In genomic region chr10:132433671-132434340, GRCh38 we compare ENCODE assay signal across 16 cellular contexts. TPM values are rescaled to one million over a fixed set of nuclear protein-coding genes. Genes with fewer than 3 reads are reported as not detected.
DNase-seq lines count a peak whose midpoint lies in the region; ATAC-seq and TF ChIP-seq lines count a peak whose summit lies in the region.
"Had no signal": no experiment of that assay in that cellular context is flagged by ENCODE, and none has a peak within 500 bp of the region (broad histone marks: within the 10 kb centered on the region; RNA-seq: fewer than 3 reads in every experiment).

No MANE protein-coding gene starts in this region.

- no peak overlapping the region for H3K56ac ChIP-seq in IMR-90 (ENCODE audit: extremely low read depth, insufficient read depth, low read length)

- no peaks in the 10 kb centered on the region for H3K79me1 ChIP-seq in IMR-90 (ENCODE audit: low read depth in 1 of 2, low read length in 2 of 2)

- H3K4me3 Mint-ChIP-seq in activated naive CD8-positive, alpha-beta T cell, result peak overlapping the region; percentile 47
- no peak overlapping the region for H3K4me3 Mint-ChIP-seq in activated naive CD8-positive, alpha-beta T cell treated with anti-CD3 and anti-CD28 coated beads, Interleukin-2, amount 50 U/mL, for 24 hours
- H3K4me3 Mint-ChIP-seq in activated naive CD8-positive, alpha-beta T cell treated with anti-CD3 and anti-CD28 coated beads for 36 hours, result peak overlapping the region; percentile 52
- H3K4me3 Mint-ChIP-seq in naive thymus-derived CD8-positive, alpha-beta T cell, result peak overlapping the region in 6 of 10 donors; percentile 41 to 77 (median 59)
- no peak overlapping the region for H3K4me3 Mint-ChIP-seq in Caco-2 (ENCODE audit: unreplicated experiment)
- H3K4me3 Mint-ChIP-seq: activated naive CD4-positive, alpha-beta T cell treated with anti-CD3 and anti-CD28 coated beads, Interleukin-2, amount 10 ng/mL, durations not matched to agents 7 days and 5 days had no signal

- H3K4me1 ChIP-seq in IMR-90 (ENCODE audit: control insufficient read depth, insufficient read depth, low read length) (no peaks in the 10 kb centered on the region), Caco-2 (no peaks in the 10 kb centered on the region)

- no peak overlapping the region for H3K4ac ChIP-seq in IMR-90 (ENCODE audit: low read depth, low read length)

- peak overlapping the region; percentile 81 for H2AK9ac ChIP-seq in IMR-90 (replicated peaks; ENCODE audit: low read depth, low read length, poor library complexity)

- TF ChIP-seq POLR2A in IMR-90 (IDR thresholded peaks at IDR 0.05; ENCODE audit: low read depth, low read length), result no peak

- no peak overlapping the region for H3K14ac ChIP-seq in IMR-90 (replicated peaks; ENCODE audit: low read depth, low read length)

- H3K36me3 ChIP-seq in IMR-90 (ENCODE audit: control insufficient read depth, insufficient read depth, low read length), result no peaks in the 10 kb centered on the region
- H3K36me3 ChIP-seq in Caco-2 (ENCODE audit: control insufficient read depth, insufficient read depth, low read length), result no peaks in the 10 kb centered on the region
- H3K36me3 ChIP-seq: left lung, thyroid gland had no signal

- no peak for DNase-seq in activated naive CD8-positive, alpha-beta T cell treated with anti-CD3 and anti-CD28 coated beads, Interleukin-2, amount 50 U/mL, for 24 hours
- no peak for DNase-seq in IMR-90
- no peak for DNase-seq in activated naive CD8-positive, alpha-beta T cell treated with anti-CD3 and anti-CD28 coated beads for 36 hours
- DNase-seq in naive thymus-derived CD8-positive, alpha-beta T cell, result no peak
- no peak for DNase-seq in Caco-2
- DNase-seq in NCI-H82 (lab: John Stamatoyannopoulos, UW), result no peak
- DNase-seq: COR-L47, NCI-H146, NCI-H748 treated with DMSO at 0.1 percent for 48 hours, thyroid gland had no signal

- no peak overlapping the region for H3K18ac ChIP-seq in IMR-90 (ENCODE audit: low read depth, low read length)

- CTCF ChIA-PET in IMR-90 (lab: Yijun Ruan, JAX), result no interaction called here
- CTCF ChIA-PET in Caco-2 (lab: Charles Lee), result no interaction called here

- no peaks in the 10 kb centered on the region for H3K36me3 Mint-ChIP-seq in activated naive CD8-positive, alpha-beta T cell
- no peaks in the 10 kb centered on the region for H3K36me3 Mint-ChIP-seq in activated naive CD8-positive, alpha-beta T cell treated with anti-CD3 and anti-CD28 coated beads, Interleukin-2, amount 50 U/mL, for 24 hours (ENCODE audit: low read depth)
- H3K36me3 Mint-ChIP-seq in activated naive CD8-positive, alpha-beta T cell treated with anti-CD3 and anti-CD28 coated beads for 36 hours, result no peaks in the 10 kb centered on the region
- no peaks in the 10 kb centered on the region for H3K36me3 Mint-ChIP-seq in naive thymus-derived CD8-positive, alpha-beta T cell
- H3K36me3 Mint-ChIP-seq in Caco-2 (ENCODE audit: insufficient read depth, unreplicated experiment), result no peaks in the 10 kb centered on the region
- H3K36me3 Mint-ChIP-seq: activated naive CD4-positive, alpha-beta T cell treated with anti-CD3 and anti-CD28 coated beads, Interleukin-2, amount 10 ng/mL, durations not matched to agents 7 days and 5 days had no signal

- peaks cover 5% of the 10 kb centered on the region for H3K4me1 Mint-ChIP-seq in activated naive CD8-positive, alpha-beta T cell (ENCODE audit: low read depth)
- peaks cover 7% of the 10 kb centered on the region for H3K4me1 Mint-ChIP-seq in activated naive CD8-positive, alpha-beta T cell treated with anti-CD3 and anti-CD28 coated beads, Interleukin-2, amount 50 U/mL, for 24 hours
- H3K4me1 Mint-ChIP-seq in activated naive CD8-positive, alpha-beta T cell treated with anti-CD3 and anti-CD28 coated beads for 36 hours, result no peaks in the 10 kb centered on the region
- peaks cover 9 to 18% (median 11%) of the 10 kb centered on the region in 4 donors for H3K4me1 Mint-ChIP-seq in naive thymus-derived CD8-positive, alpha-beta T cell
- no peaks in the 10 kb centered on the region for H3K4me1 Mint-ChIP-seq in Caco-2 (ENCODE audit: low read depth, unreplicated experiment)

- H3K9me1 ChIP-seq in IMR-90 (ENCODE audit: insufficient read depth, low read length), result peaks cover 6% of the 10 kb centered on the region

- H3K27me3 Mint-ChIP-seq in activated naive CD8-positive, alpha-beta T cell, result no peaks in the 10 kb centered on the region
- H3K27me3 Mint-ChIP-seq in activated naive CD8-positive, alpha-beta T cell treated with anti-CD3 and anti-CD28 coated beads, Interleukin-2, amount 50 U/mL, for 24 hours, result no peaks in the 10 kb centered on the region
- no peaks in the 10 kb centered on the region for H3K27me3 Mint-ChIP-seq in activated naive CD8-positive, alpha-beta T cell treated with anti-CD3 and anti-CD28 coated beads for 36 hours
- H3K27me3 Mint-ChIP-seq in naive thymus-derived CD8-positive, alpha-beta T cell, result no peaks in the 10 kb centered on the region
- no peaks in the 10 kb centered on the region for H3K27me3 Mint-ChIP-seq in Caco-2 (ENCODE audit: insufficient read depth, unreplicated experiment)
- H3K27me3 Mint-ChIP-seq: activated naive CD4-positive, alpha-beta T cell treated with anti-CD3 and anti-CD28 coated beads, Interleukin-2, amount 10 ng/mL, durations not matched to agents 7 days and 5 days; effector memory CD8-positive, alpha-beta T cell had no signal

- H3K4me2 ChIP-seq in IMR-90 (ENCODE audit: low read depth, low read length), result no peak overlapping the region

- H2BK15ac ChIP-seq in IMR-90 (ENCODE audit: low read depth, low read length), result no peak overlapping the region

- H3K9me3 ChIP-seq in IMR-90 (ENCODE audit: control insufficient read depth, insufficient read depth, low read length) (no peaks in the 10 kb centered on the region), Caco-2 (no peaks in the 10 kb centered on the region)
- H3K9me3 ChIP-seq: left lung, thyroid gland had no signal

- no peaks in the 10 kb centered on the region for H4K20me1 ChIP-seq in IMR-90 (ENCODE audit: insufficient read depth, low read length)

- no peak overlapping the region for H4K8ac ChIP-seq in IMR-90 (ENCODE audit: low read depth in 2 of 2, low read length in 2 of 2)

- intact Hi-C loops in IMR-90 (cut with micrococcal nuclease) (no loop called here), Caco-2 (cut with micrococcal nuclease; ENCODE audit: unreplicated experiment) (no loop called here)

- peak overlapping the region; percentile 23 for H2AFZ ChIP-seq in IMR-90 (replicated peaks; ENCODE audit: low read length, poor library complexity)

- POLR2A ChIA-PET in IMR-90 (lab: Charles Lee; ENCODE audit: unreplicated experiment), result no interaction called here
- POLR2A ChIA-PET in naive thymus-derived CD8-positive, alpha-beta T cell (lab: Charles Lee), result interaction anchor here (1.0 to 2.6 kb wide), 2 partner anchors 10 to 13 kb away, joined by 4 to 12 read pairs; no protein-coding TSS in a partner anchor
- POLR2A ChIA-PET in Caco-2 (lab: Charles Lee), result no interaction called here

- H3K27me3 ChIP-seq in IMR-90 (ENCODE audit: control insufficient read depth, insufficient read depth, low read length), result no peaks in the 10 kb centered on the region
- H3K27me3 ChIP-seq in Caco-2 (replicated peaks; ENCODE audit: control insufficient read depth, insufficient read depth, low read length), result no peaks in the 10 kb centered on the region
- H3K27me3 ChIP-seq: left lung, thyroid gland had no signal

- H3K23ac ChIP-seq in IMR-90 (ENCODE audit: low read depth, low read length), result no peak overlapping the region

- 90% methylated on average over 10 of the region's 21 CpGs; no CpG with 5 or more reads in 1 of the 2 experiments for WGBS in IMR-90 (ENCODE audit: extremely low coverage in 2 of 2, insufficient read length in 1 of 2), 2 experiments

- peak overlapping the region; percentile 28 for H3K27ac Mint-ChIP-seq in activated naive CD8-positive, alpha-beta T cell
- no peak overlapping the region for H3K27ac Mint-ChIP-seq in activated naive CD8-positive, alpha-beta T cell treated with anti-CD3 and anti-CD28 coated beads, Interleukin-2, amount 50 U/mL, for 24 hours
- peak overlapping the region; percentile 19 for H3K27ac Mint-ChIP-seq in activated naive CD8-positive, alpha-beta T cell treated with anti-CD3 and anti-CD28 coated beads for 36 hours
- peak overlapping the region in 3 of 10 donors; percentile 18 to 83 (median 61) for H3K27ac Mint-ChIP-seq in naive thymus-derived CD8-positive, alpha-beta T cell
- no peak overlapping the region for H3K27ac Mint-ChIP-seq in Caco-2 (ENCODE audit: unreplicated experiment)
- H3K27ac Mint-ChIP-seq: effector memory CD8-positive, alpha-beta T cell; T-helper 2 cell treated with Interferon-gamma antibody and Interleukin-4, amounts not matched to agents 5 μg/mL and 100 μg/mL, for 36 hours had no signal

- H3K9ac ChIP-seq in IMR-90 (ENCODE audit: low read depth, low read length), result no peak overlapping the region

- H3K4me3 ChIP-seq in IMR-90 (ENCODE audit: insufficient read depth, low read depth, low read length) (no peak overlapping the region), Caco-2 (ENCODE audit: low read depth, low read length) (no peak overlapping the region)
- H3K4me3 ChIP-seq: left lung, thyroid gland had no signal

- no peak overlapping the region for H4K5ac ChIP-seq in IMR-90 (ENCODE audit: low read depth, low read length)

- no peak for ATAC-seq in activated naive CD8-positive, alpha-beta T cell treated with anti-CD3 and anti-CD28 coated beads, Interleukin-2, amount 50 U/mL, for 24 hours
- ATAC-seq in IMR-90 (ENCODE audit: low read depth), result no peak
- no peak for ATAC-seq in naive thymus-derived CD8-positive, alpha-beta T cell
- ATAC-seq in GM21360 (IDR thresholded peaks at IDR 0.05; ENCODE audit: unreplicated experiment), result no peak

- no peaks in the 10 kb centered on the region for H3K9me3 Mint-ChIP-seq in activated naive CD8-positive, alpha-beta T cell (ENCODE audit: low read depth)
- H3K9me3 Mint-ChIP-seq in activated naive CD8-positive, alpha-beta T cell treated with anti-CD3 and anti-CD28 coated beads, Interleukin-2, amount 50 U/mL, for 24 hours, result no peaks in the 10 kb centered on the region
- no peaks in the 10 kb centered on the region for H3K9me3 Mint-ChIP-seq in activated naive CD8-positive, alpha-beta T cell treated with anti-CD3 and anti-CD28 coated beads for 36 hours
- no peaks in the 10 kb centered on the region for H3K9me3 Mint-ChIP-seq in naive thymus-derived CD8-positive, alpha-beta T cell
- no peaks in the 10 kb centered on the region for H3K9me3 Mint-ChIP-seq in Caco-2 (ENCODE audit: unreplicated experiment)
- H3K9me3 Mint-ChIP-seq: activated naive CD4-positive, alpha-beta T cell treated with anti-CD3 and anti-CD28 coated beads, Interleukin-2, amount 10 ng/mL, durations not matched to agents 7 days and 5 days; effector memory CD8-positive, alpha-beta T cell; T-helper 2 cell treated with Interferon-gamma antibody and Interleukin-4, amounts not matched to agents 5 μg/mL and 100 μg/mL, for 36 hours had no signal

- no peak for TF ChIP-seq RAD21 in IMR-90 (IDR thresholded peaks at IDR 0.05; ENCODE audit: low read length)

- BruUV-seq in IMR-90 (replicated peaks; lab: Mats Ljungman, UMichigan) (no TSS peak), Caco-2 (replicated peaks; lab: Mats Ljungman, UMichigan) (no TSS peak)

- no peak overlapping the region for H2BK20ac ChIP-seq in IMR-90 (ENCODE audit: low read depth, low read length)

- no peak for TF ChIP-seq CTCF in IMR-90 (conservative IDR thresholded peaks at IDR 0.05; ENCODE audit: low read depth, low read length)
- no peak for TF ChIP-seq CTCF in Caco-2 (IDR thresholded peaks at IDR 0.05; ENCODE audit: insufficient read depth in 1 of 2, low read depth in 1 of 2, low read length in 1 of 2, severe bottlenecking in 1 of 2, unreplicated experiment in 1 of 2)

- H2AK5ac ChIP-seq in IMR-90 (ENCODE audit: low read depth, low read length), result no peak overlapping the region

- dilution Hi-C loops in IMR-90 (cut with HindIII; ENCODE audit: low sequenced_read_pairs, unreplicated experiment), result no loop called here

- H2BK5ac ChIP-seq in IMR-90 (ENCODE audit: low read depth, low read length, poor library complexity, severe bottlenecking), result no peak overlapping the region

- in situ Hi-C loops in IMR-90 (cut with MboI; ENCODE audit: low sequenced_read_pairs), result no loop called here

- H3K27ac ChIP-seq in IMR-90 (ENCODE audit: insufficient read depth, low read length), result no peak overlapping the region
- H3K27ac ChIP-seq: thyroid gland had no signal

- no peak overlapping the region for H2BK120ac ChIP-seq in IMR-90 (ENCODE audit: low read depth, low read length)

- no peak overlapping the region for H4K91ac ChIP-seq in IMR-90 (ENCODE audit: insufficient read depth, low read depth, low read length)

RNA-seq across cellular contexts. Expression of gene PWWP2B, which starts 36.8 kb away (rescaled TPM):
- total RNA-seq in IMR-90 (2012; rRNA removed) (1.9 and 2.2 TPM in 2 replicates), Caco-2 (2022) (17.8 and 19.3 TPM in 2 replicates)
- polyA plus RNA-seq in IMR-90 (2012; rRNA removed), result 1.7 and 2.1 TPM in 2 replicates
- polyA plus RNA-seq in IMR-90 (2012; cell fraction: cytosol; rRNA removed), result 2.2 and 3.6 TPM in 2 replicates
- polyA plus RNA-seq in IMR-90 (2012; cell fraction: nucleus; rRNA removed; ENCODE audit: low replicate concordance), result 1.8 and 4.6 TPM in 2 replicates
- total RNA-seq in activated naive CD8-positive, alpha-beta T cell treated with anti-CD3 and anti-CD28 coated beads for 36 hours, result 1 to 10 TPM; 2.9 to 3.1 TPM
- 10 to 100 TPM in 1 of 2 experiments, 1 to 10 TPM in 1; 9.1 to 10.2 TPM for total RNA-seq in naive thymus-derived CD8-positive, alpha-beta T cell
- 1 to 10 TPM; 1.2 to 2.9 (median 1.9) TPM for polyA plus RNA-seq in naive thymus-derived CD8-positive, alpha-beta T cell

Comparison
In these comparisons a context has a peak if more than half of its experiments do, and no peak if none do; other contexts are left out.
1. H3K27ac Mint-ChIP-seq: peak in activated naive CD8-positive, alpha-beta T cell (single experiment) and activated naive CD8-positive, alpha-beta T cell treated with anti-CD3 and anti-CD28 coated beads for 36 hours (single experiment); none in activated naive CD8-positive, alpha-beta T cell treated with anti-CD3 and anti-CD28 coated beads, Interleukin-2, amount 50 U/mL, for 24 hours (single experiment) and Caco-2 (single experiment).
2. H3K4me3 Mint-ChIP-seq: peak in activated naive CD8-positive, alpha-beta T cell (single experiment), activated naive CD8-positive, alpha-beta T cell treated with anti-CD3 and anti-CD28 coated beads for 36 hours (single experiment) and naive thymus-derived CD8-positive, alpha-beta T cell (6 of 10); none in activated naive CD8-positive, alpha-beta T cell treated with anti-CD3 and anti-CD28 coated beads, Interleukin-2, amount 50 U/mL, for 24 hours (single experiment) and Caco-2 (single experiment).